ENCODE assay signal across 8 cellular contexts in genomic region chr12:111304642-111305071, GRCh38.
A peak's percentile ranks its signal among the peaks of the same experiment; 100 is the strongest.
DNase-seq lines count a peak whose midpoint lies in the region; TF ChIP-seq lines count a peak whose summit lies in the region.

No MANE protein-coding gene starts in this region.

- CTCF ChIA-PET in BJ (lab: Yijun Ruan, JAX): interaction anchor here (0.6 to 1.0 kb wide), 2 partner anchors 11 to 411 kb away, joined by 3 to 4 read pairs; no protein-coding TSS in a partner anchor

- H3K4me1 ChIP-seq in liver (ENCODE audit: control insufficient read depth in 4 of 4, insufficient read depth in 4 of 4, low read length in 3 of 4): no peaks in the 10 kb centered on the region
- no peaks in the 10 kb centered on the region for H3K4me1 ChIP-seq in GM23248 (ENCODE audit: insufficient read depth)

- DNase-seq in BJ (ENCODE audit: low read depth) (no peak), HT1080 (ENCODE audit: low read depth) (peak; percentile 53), NCI-H1417 (lab: John Stamatoyannopoulos, UW) (no peak), NCI-H187 (lab: John Stamatoyannopoulos, UW) (no peak), GM23248 (no peak), activated gamma-delta T cell treated with Interleukin-2 at 50 U/mL for 16 hours (no peak)
- DNase-seq in activated T-cell treated with anti-CD3 and anti-CD28 coated beads, Interleukin-2, amount 50 U/mL, for 1 hour: peak; percentile 44

- H2AFZ ChIP-seq in GM23248: no peak overlapping the region

- no peaks in the 10 kb centered on the region for H3K79me2 ChIP-seq in GM23248 (ENCODE audit: insufficient read depth)

- H3K27me3 ChIP-seq in BJ (ENCODE audit: control insufficient read depth, insufficient read depth, low read length) (no peaks in the 10 kb centered on the region), liver (ENCODE audit: control insufficient read depth in 4 of 4, insufficient read depth in 4 of 4, low read length in 3 of 4) (no peaks in the 10 kb centered on the region), GM23248 (replicated peaks; ENCODE audit: insufficient read depth) (0 out of 2 replicates have a peak, but pooled peaks cover 7% of the 10 kb centered on the region)

- H3K9ac ChIP-seq in liver (ENCODE audit: low read depth in 1 of 2, low read length in 2 of 2) (no peak overlapping the region), GM23248 (no peak overlapping the region)

- no peak overlapping the region for H3K27ac ChIP-seq in liver (ENCODE audit: low read depth in 1 of 2, low read length in 2 of 2)
- H3K27ac ChIP-seq in GM23248: no peak overlapping the region

- H3K4me2 ChIP-seq in GM23248 (ENCODE audit: unreplicated experiment): no peak overlapping the region

- TF ChIP-seq RAD21 in liver (IDR thresholded peaks at IDR 0.05): no peak

- H3K36me3 ChIP-seq in BJ (ENCODE audit: control insufficient read depth, insufficient read depth, low read length): no peaks in the 10 kb centered on the region
- peaks cover 0 to 65% (median 39%) of the 10 kb centered on the region in 4 donors for H3K36me3 ChIP-seq in liver (ENCODE audit: control insufficient read depth in 4 of 4, insufficient read depth in 3 of 4, low read depth in 1 of 4, low read length in 3 of 4)
- no peaks in the 10 kb centered on the region for H3K36me3 ChIP-seq in GM23248 (ENCODE audit: low read depth)

- WGBS in liver: 59% methylated on average over 3 of the region's 3 CpGs
- WGBS in GM23248 (ENCODE audit: low coverage in 1 of 2, low lambda C conversion rate in 2 of 2, missing lambda C conversion rate in 2 of 2), 2 experiments: 24 to 25% methylated on average over 3 of the region's 3 CpGs

- POLR2A ChIA-PET in BJ (lab: Charles Lee): no interaction called here

- in situ Hi-C loops in GM23248 (cut with MboI): loop anchor here (10.0 kb wide), 1 partner anchor 370 kb away; no protein-coding TSS in a partner anchor

- H3F3A ChIP-seq in GM23248 (ENCODE audit: insufficient read depth): no peaks in the 10 kb centered on the region

- no peaks in the 10 kb centered on the region for H4K20me1 ChIP-seq in GM23248 (ENCODE audit: insufficient read depth)

- peak; percentile 63 for TF ChIP-seq CTCF in BJ (IDR thresholded peaks at IDR 0.05; ENCODE audit: insufficient read depth, low read depth, low read length)
- peak; percentile 52 for TF ChIP-seq CTCF in liver (IDR thresholded peaks at IDR 0.05; ENCODE audit: low read depth, low read length, missing input control)

- H3K9me2 ChIP-seq in GM23248 (ENCODE audit: insufficient read depth): no peaks in the 10 kb centered on the region

- H3K9me3 ChIP-seq in liver (ENCODE audit: control insufficient read depth in 4 of 4, low read length in 3 of 4): peaks cover 8 to 12% (median 11%) of the 10 kb centered on the region in 4 donors
- H3K9me3 ChIP-seq in GM23248 (ENCODE audit: low read depth): peaks cover 2% of the 10 kb centered on the region

- no peak overlapping the region for H3K4me3 ChIP-seq in BJ (ENCODE audit: low read depth, low read length)
- no peak overlapping the region for H3K4me3 ChIP-seq in liver (ENCODE audit: low read depth in 1 of 3, low read length in 3 of 3)
- no peak overlapping the region for H3K4me3 ChIP-seq in GM23248

TF ChIP-seq in liver, 16 proteins besides CTCF, POLR2A, EP300 and RAD21:
- TF ChIP-seq, protein P1, sequence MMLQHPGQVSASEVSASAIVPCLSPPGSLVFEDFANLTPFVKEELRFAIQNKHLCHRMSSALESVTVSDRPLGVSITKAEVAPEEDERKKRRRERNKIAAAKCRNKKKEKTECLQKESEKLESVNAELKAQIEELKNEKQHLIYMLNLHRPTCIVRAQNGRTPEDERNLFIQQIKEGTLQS (IDR thresholded peaks at IDR 0.05): no peak
- TF ChIP-seq, protein P2, sequence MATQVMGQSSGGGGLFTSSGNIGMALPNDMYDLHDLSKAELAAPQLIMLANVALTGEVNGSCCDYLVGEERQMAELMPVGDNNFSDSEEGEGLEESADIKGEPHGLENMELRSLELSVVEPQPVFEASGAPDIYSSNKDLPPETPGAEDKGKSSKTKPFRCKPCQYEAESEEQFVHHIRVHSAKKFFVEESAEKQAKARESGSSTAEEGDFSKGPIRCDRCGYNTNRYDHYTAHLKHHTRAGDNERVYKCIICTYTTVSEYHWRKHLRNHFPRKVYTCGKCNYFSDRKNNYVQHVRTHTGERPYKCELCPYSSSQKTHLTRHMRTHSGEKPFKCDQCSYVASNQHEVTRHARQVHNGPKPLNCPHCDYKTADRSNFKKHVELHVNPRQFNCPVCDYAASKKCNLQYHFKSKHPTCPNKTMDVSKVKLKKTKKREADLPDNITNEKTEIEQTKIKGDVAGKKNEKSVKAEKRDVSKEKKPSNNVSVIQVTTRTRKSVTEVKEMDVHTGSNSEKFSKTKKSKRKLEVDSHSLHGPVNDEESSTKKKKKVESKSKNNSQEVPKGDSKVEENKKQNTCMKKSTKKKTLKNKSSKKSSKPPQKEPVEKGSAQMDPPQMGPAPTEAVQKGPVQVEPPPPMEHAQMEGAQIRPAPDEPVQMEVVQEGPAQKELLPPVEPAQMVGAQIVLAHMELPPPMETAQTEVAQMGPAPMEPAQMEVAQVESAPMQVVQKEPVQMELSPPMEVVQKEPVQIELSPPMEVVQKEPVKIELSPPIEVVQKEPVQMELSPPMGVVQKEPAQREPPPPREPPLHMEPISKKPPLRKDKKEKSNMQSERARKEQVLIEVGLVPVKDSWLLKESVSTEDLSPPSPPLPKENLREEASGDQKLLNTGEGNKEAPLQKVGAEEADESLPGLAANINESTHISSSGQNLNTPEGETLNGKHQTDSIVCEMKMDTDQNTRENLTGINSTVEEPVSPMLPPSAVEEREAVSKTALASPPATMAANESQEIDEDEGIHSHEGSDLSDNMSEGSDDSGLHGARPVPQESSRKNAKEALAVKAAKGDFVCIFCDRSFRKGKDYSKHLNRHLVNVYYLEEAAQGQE (IDR thresholded peaks at IDR 0.05): no peak
- TF ChIP-seq JUND (IDR thresholded peaks at IDR 0.05): no peak
- TF ChIP-seq HNF4A (conservative IDR thresholded peaks at IDR 0.05): no peak
- no peak for TF ChIP-seq HNF4G (IDR thresholded peaks at IDR 0.05)
- TF ChIP-seq FOXA1 (IDR thresholded peaks at IDR 0.05): no peak
- no peak for TF ChIP-seq RXRA (IDR thresholded peaks at IDR 0.05)
- TF ChIP-seq GABPA (IDR thresholded peaks at IDR 0.05 in 1 of 2, conservative IDR thresholded peaks at IDR 0.05 in 1 of 2): no peak
- TF ChIP-seq, protein P3, sequence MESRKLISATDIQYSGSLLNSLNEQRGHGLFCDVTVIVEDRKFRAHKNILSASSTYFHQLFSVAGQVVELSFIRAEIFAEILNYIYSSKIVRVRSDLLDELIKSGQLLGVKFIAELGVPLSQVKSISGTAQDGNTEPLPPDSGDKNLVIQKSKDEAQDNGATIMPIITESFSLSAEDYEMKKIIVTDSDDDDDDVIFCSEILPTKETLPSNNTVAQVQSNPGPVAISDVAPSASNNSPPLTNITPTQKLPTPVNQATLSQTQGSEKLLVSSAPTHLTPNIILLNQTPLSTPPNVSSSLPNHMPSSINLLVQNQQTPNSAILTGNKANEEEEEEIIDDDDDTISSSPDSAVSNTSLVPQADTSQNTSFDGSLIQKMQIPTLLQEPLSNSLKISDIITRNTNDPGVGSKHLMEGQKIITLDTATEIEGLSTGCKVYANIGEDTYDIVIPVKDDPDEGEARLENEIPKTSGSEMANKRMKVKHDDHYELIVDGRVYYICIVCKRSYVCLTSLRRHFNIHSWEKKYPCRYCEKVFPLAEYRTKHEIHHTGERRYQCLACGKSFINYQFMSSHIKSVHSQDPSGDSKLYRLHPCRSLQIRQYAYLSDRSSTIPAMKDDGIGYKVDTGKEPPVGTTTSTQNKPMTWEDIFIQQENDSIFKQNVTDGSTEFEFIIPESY (IDR thresholded peaks at IDR 0.05): no peak
- TF ChIP-seq EGR1 (IDR thresholded peaks at IDR 0.05; ENCODE audit: low read depth in 2 of 2): no peak

Comparison
In these comparisons a context has a peak if more than half of its experiments do, and no peak if none do; other contexts are left out.
1. DNase-seq: peak in HT1080 (single experiment) and activated T-cell treated with anti-CD3 and anti-CD28 coated beads, Interleukin-2, amount 50 U/mL, for 1 hour (single experiment); none in BJ (single experiment), NCI-H1417 (0 of 3), NCI-H187 (0 of 2), GM23248 (single experiment) and activated gamma-delta T cell treated with Interleukin-2 at 50 U/mL for 16 hours (single experiment).